8 cellular contexts compared by ENCODE assay signal in the genomic region with DNA sequence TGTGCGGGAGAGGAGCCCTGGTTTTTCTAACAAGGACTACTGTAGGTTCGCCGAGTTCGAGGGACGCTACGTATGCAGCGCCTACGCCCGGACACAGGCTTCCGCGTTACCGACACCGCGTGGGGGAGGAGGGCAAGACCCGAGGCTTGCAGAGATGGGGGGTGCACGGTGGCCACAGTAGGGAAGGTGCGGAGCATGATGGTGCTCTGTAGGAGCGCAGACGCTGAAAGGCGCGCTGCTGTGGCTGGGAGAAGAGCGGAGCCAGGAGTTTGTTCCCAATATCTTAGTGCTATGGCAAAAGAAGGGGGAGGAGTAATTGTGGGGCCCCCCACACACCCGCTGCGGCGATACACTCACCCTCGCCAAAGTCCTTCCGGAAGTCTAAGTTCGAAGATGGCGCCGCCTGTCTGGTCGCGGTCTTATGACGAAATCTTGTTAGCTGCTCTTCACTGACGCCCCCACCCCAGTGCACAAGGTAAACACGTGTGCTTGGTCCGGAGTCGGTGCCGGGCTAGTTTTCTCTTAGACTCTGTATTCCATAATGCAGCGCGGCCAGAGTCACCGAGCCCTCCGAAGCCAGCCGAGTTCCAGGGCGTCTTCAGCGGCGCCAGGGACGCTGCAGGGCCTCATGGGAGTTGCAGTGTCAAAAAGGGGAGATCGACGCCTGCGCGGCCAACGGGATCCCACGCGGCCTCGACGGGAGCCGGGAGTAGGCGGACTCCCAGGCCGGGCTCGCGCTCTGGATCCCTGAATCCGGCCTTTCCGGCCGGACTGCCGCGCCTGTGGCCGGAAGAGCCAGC. TPM values are rescaled to one million over a fixed set of nuclear protein-coding genes. Genes with fewer than 3 reads are reported as not detected.
DNase-seq lines count a peak whose midpoint lies in the region; ATAC-seq lines count a peak whose summit lies in the region.

A gene with protein sequence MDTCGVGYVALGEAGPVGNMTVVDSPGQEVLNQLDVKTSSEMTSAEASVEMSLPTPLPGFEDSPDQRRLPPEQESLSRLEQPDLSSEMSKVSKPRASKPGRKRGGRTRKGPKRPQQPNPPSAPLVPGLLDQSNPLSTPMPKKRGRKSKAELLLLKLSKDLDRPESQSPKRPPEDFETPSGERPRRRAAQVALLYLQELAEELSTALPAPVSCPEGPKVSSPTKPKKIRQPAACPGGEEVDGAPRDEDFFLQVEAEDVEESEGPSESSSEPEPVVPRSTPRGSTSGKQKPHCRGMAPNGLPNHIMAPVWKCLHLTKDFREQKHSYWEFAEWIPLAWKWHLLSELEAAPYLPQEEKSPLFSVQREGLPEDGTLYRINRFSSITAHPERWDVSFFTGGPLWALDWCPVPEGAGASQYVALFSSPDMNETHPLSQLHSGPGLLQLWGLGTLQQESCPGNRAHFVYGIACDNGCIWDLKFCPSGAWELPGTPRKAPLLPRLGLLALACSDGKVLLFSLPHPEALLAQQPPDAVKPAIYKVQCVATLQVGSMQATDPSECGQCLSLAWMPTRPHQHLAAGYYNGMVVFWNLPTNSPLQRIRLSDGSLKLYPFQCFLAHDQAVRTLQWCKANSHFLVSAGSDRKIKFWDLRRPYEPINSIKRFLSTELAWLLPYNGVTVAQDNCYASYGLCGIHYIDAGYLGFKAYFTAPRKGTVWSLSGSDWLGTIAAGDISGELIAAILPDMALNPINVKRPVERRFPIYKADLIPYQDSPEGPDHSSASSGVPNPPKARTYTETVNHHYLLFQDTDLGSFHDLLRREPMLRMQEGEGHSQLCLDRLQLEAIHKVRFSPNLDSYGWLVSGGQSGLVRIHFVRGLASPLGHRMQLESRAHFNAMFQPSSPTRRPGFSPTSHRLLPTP (minus strand): TSS at position 383 of the 800 bp plus-strand sequence. CDS start 13,210 bp downstream, outside the sequence.

- DNase-seq in COLO668 (lab: John Stamatoyannopoulos, UW; ENCODE audit: unreplicated experiment) (peak; percentile 98), HT1080 (ENCODE audit: low read depth) (peak; percentile 98), NOMO-1 treated with DMSO at 0.1 percent for 48 hours (lab: John Stamatoyannopoulos, UW; ENCODE audit: unreplicated experiment) (peak; percentile 97), memory B cell (ENCODE audit: low spot score in 2 of 2) (peak; percentile 88)
- peak; percentile 91 to 92 for DNase-seq in activated CD8-positive, alpha-beta memory T cell treated with anti-CD3 and anti-CD28 coated beads for 4 hours (ENCODE audit: low read depth in 2 of 2)
- peak; percentile 90 to 93 (median 92) for DNase-seq in effector memory CD8-positive, alpha-beta T cell
- peak; percentile 83 for DNase-seq in stimulated activated CD8-positive, alpha-beta memory T cell treated with anti-CD3 and anti-CD28 coated beads, Interleukin-12 subunit alpha, Interleukin-12 subunit beta, amount 100 ng/mL, for 24 hours (ENCODE audit: extremely low read depth)

- peak within 1 kb of the TSS; percentile 98 to 99 for H3K27ac Mint-ChIP-seq in effector memory CD8-positive, alpha-beta T cell
- H3K27ac Mint-ChIP-seq in memory B cell: peak within 1 kb of the TSS; percentile 97

- no peaks in the 10 kb centered on the region for H3K27me3 Mint-ChIP-seq in effector memory CD8-positive, alpha-beta T cell
- H3K27me3 Mint-ChIP-seq in memory B cell: no peaks in the 10 kb centered on the region

- peak; percentile 68 for ATAC-seq in GM21360 (IDR thresholded peaks at IDR 0.05; ENCODE audit: unreplicated experiment)
- ATAC-seq in effector memory CD8-positive, alpha-beta T cell (replicated peaks): peak; percentile 79
- ATAC-seq in memory B cell (ENCODE audit: low read depth): peak; percentile 83

- peaks cover 30 to 52% of the 10 kb centered on the region in 2 donors for H3K4me1 Mint-ChIP-seq in effector memory CD8-positive, alpha-beta T cell (ENCODE audit: low read depth in 2 of 2)
- peaks cover 27% of the 10 kb centered on the region for H3K4me1 Mint-ChIP-seq in memory B cell

- no peaks in the 10 kb centered on the region for H3K9me3 Mint-ChIP-seq in effector memory CD8-positive, alpha-beta T cell
- H3K9me3 Mint-ChIP-seq in memory B cell: no peaks in the 10 kb centered on the region

- H3K36me3 Mint-ChIP-seq in effector memory CD8-positive, alpha-beta T cell (ENCODE audit: insufficient read depth): peaks cover 26% of the 10 kb centered on the region
- H3K36me3 Mint-ChIP-seq in memory B cell: no peaks in the 10 kb centered on the region

- peak within 1 kb of the TSS; percentile 95 to 98 for H3K4me3 Mint-ChIP-seq in effector memory CD8-positive, alpha-beta T cell
- peak within 1 kb of the TSS; percentile 97 for H3K4me3 Mint-ChIP-seq in memory B cell

RNA-seq across cellular contexts. Expression of the gene that starts here (rescaled TPM):
- total RNA-seq in HT1080 (2014; rRNA removed; shearing (Covaris generic)): 52.9 and 72.5 TPM in 2 replicates
- polyA plus RNA-seq in HT1080 (2015; cell fraction: cytosol; rRNA removed): 46.4 and 48.0 TPM in 2 replicates
- 109 and 110 TPM in 2 replicates for polyA plus RNA-seq in HT1080 (2015; cell fraction: nucleus; rRNA removed)

Comparison
In these comparisons a context has a peak if more than half of its experiments do, and no peak if none do; other contexts are left out.
1. Peak in every context shown above with its lines: DNase-seq and ATAC-seq.